ENCODE assay signal across 8 cellular contexts in genomic region chr10:43461950-43462349, GRCh38. TPM values are rescaled to one million over a fixed set of nuclear protein-coding genes. Genes with fewer than 3 reads are reported as not detected.
DNase-seq lines count a peak whose midpoint lies in the region; ATAC-seq and FAIRE-seq lines count a peak whose summit lies in the region.

No MANE protein-coding gene starts in this region.

- H3K79me1 ChIP-seq in mesenchymal stem cell (replicated peaks; ENCODE audit: low read length, poor library complexity, severe bottlenecking), result peaks cover under 1% of the 10 kb centered on the region

- H2AFZ ChIP-seq in mesenchymal stem cell (ENCODE audit: low read depth, low read length), result no peak overlapping the region

- H2BK5ac ChIP-seq in mesenchymal stem cell (ENCODE audit: low read depth, low read length, poor library complexity, severe bottlenecking), result no peak overlapping the region

- H3K9me3 ChIP-seq in mesenchymal stem cell (ENCODE audit: control insufficient read depth, low read length), result no peaks in the 10 kb centered on the region

- no peak overlapping the region for H3K14ac ChIP-seq in mesenchymal stem cell (ENCODE audit: low read length in 2 of 2)

- FAIRE-seq in urothelium cell line (lab: Jason Lieb, UNC), result no peak

- no peak overlapping the region for H2BK120ac ChIP-seq in mesenchymal stem cell (ENCODE audit: low read depth, low read length)

- H2BK15ac ChIP-seq in mesenchymal stem cell (ENCODE audit: low read depth, poor library complexity, severe bottlenecking), result no peak overlapping the region

- H3K4me1 ChIP-seq in mesenchymal stem cell (ENCODE audit: control insufficient read depth, insufficient read depth, low read depth, low read length), result no peaks in the 10 kb centered on the region

- no peak overlapping the region for H3K4ac ChIP-seq in mesenchymal stem cell (ENCODE audit: low read depth in 1 of 2, low read length in 2 of 2)

- DNase-seq in activated gamma-delta T cell treated with anti-CD3 and anti-CD28 coated beads, Interleukin-2, amount 50 U/mL, for 16 hours (ENCODE audit: low read depth), result peak; percentile 5
- DNase-seq in activated gamma-delta T cell (lab: John Stamatoyannopoulos, UW), result no peak
- peak; percentile 77 for DNase-seq in M059J (ENCODE audit: low read depth)
- peak; percentile 70 for DNase-seq in RPMI7951 (ENCODE audit: low read depth)
- peak; percentile 76 to 86 for DNase-seq in dermis microvascular lymphatic vessel endothelial cell (ENCODE audit: low read depth in 2 of 2)
- DNase-seq in mesenchymal stem cell, result peak; percentile 84
- peak; percentile 73 for DNase-seq in urothelium cell line (ENCODE audit: low spot score)

- H3K4me2 ChIP-seq in mesenchymal stem cell (ENCODE audit: low read length, poor library complexity, severe bottlenecking), result no peak overlapping the region

- H4K8ac ChIP-seq in mesenchymal stem cell (ENCODE audit: low read length), result no peak overlapping the region

- H2AK5ac ChIP-seq in mesenchymal stem cell (ENCODE audit: low read length, severe bottlenecking), result no peak overlapping the region

- peak overlapping the region in 1 of 2 experiments; percentile 63 for H3K4me3 ChIP-seq in mesenchymal stem cell (ENCODE audit: insufficient read depth in 1 of 2, low read depth in 1 of 2, low read length in 2 of 2)

- H3K36me3 ChIP-seq in mesenchymal stem cell (ENCODE audit: control insufficient read depth in 1 of 2, insufficient read depth in 2 of 2, low read depth in 1 of 2, low read length in 2 of 2), result no peaks in the 10 kb centered on the region

- no peak overlapping the region for H3K23ac ChIP-seq in mesenchymal stem cell (ENCODE audit: low read length in 2 of 2)

- peak; percentile 82 for ATAC-seq in GM21825 (IDR thresholded peaks at IDR 0.05; ENCODE audit: unreplicated experiment)

- no peak overlapping the region for H3K18ac ChIP-seq in mesenchymal stem cell (ENCODE audit: low read depth in 1 of 2, low read length in 2 of 2)

- no peak overlapping the region for H2BK12ac ChIP-seq in mesenchymal stem cell (ENCODE audit: low read length in 2 of 2)

- H4K91ac ChIP-seq in mesenchymal stem cell (ENCODE audit: low read length), result no peak overlapping the region

- H3K9ac ChIP-seq in mesenchymal stem cell (ENCODE audit: low read length), result peak overlapping the region; percentile 80

- WGBS in mesenchymal stem cell, result 0% methylated on average over 2 of the region's 5 CpGs

- no peaks in the 10 kb centered on the region for H3K27me3 ChIP-seq in mesenchymal stem cell (ENCODE audit: control insufficient read depth in 1 of 2, insufficient read depth in 1 of 2, low read length in 2 of 2)

- H3K27ac ChIP-seq in mesenchymal stem cell (ENCODE audit: low read length, poor library complexity, severe bottlenecking), result no peak overlapping the region

RNA-seq across cellular contexts. Expression of gene ZNF487, which starts 25.0 kb away (rescaled TPM):
- total RNA-seq in M059J (2014; rRNA removed; shearing (Covaris generic)), result 1.0 and 2.6 TPM in 2 replicates
- 6.1 and 6.3 TPM in 2 replicates for total RNA-seq in RPMI7951 (2014; rRNA removed; shearing (Covaris generic))
- 1.9 TPM in 2 replicates for total RNA-seq in dermis microvascular lymphatic vessel endothelial cell
- polyA plus RNA-seq in mesenchymal stem cell (2013, experiment 1 of 2), result 3.1 TPM
- 3.3 TPM for polyA plus RNA-seq in mesenchymal stem cell (2013, experiment 2 of 2)

RNA-seq across cellular contexts. Expression of gene HNRNPF, which starts 53.0 kb away (rescaled TPM):
- total RNA-seq in M059J (2014; rRNA removed; shearing (Covaris generic)), result 129 and 179 TPM in 2 replicates
- total RNA-seq in RPMI7951 (2014; rRNA removed; shearing (Covaris generic)), result 179 and 196 TPM in 2 replicates
- total RNA-seq in dermis microvascular lymphatic vessel endothelial cell, result 167 and 193 TPM in 2 replicates
- polyA plus RNA-seq in mesenchymal stem cell (2013, experiment 1 of 2), result 115 TPM
- polyA plus RNA-seq in mesenchymal stem cell (2013, experiment 2 of 2), result 117 TPM
